In genomic region chr16:89473791-89474414, GRCh38 we compare ENCODE assay signal across 9 cellular contexts. TPM values are rescaled to one million over a fixed set of nuclear protein-coding genes. Genes with fewer than 3 reads are reported as not detected.
DNase-seq lines count a peak whose midpoint lies in the region; ATAC-seq lines count a peak whose summit lies in the region.
"Had no signal": no experiment of that assay in that cellular context is flagged by ENCODE, and none has a peak within 500 bp of the region (broad histone marks: within the 10 kb centered on the region; RNA-seq: fewer than 3 reads in every experiment).

No MANE protein-coding gene starts in this region.

- peak; percentile 39 for ATAC-seq in activated T-helper 17 cell treated with anti-CD3 and anti-CD28 coated beads, Interleukin-2, amount 50 U/mL, for 72 hours (replicated peaks)

- H3K4me1 Mint-ChIP-seq in activated naive CD4-positive, alpha-beta T cell treated with anti-CD3 and anti-CD28 coated beads, Interleukin-2, amount 50 U/mL, for 24 hours = peaks cover 95% of the 10 kb centered on the region
- H3K4me1 Mint-ChIP-seq in activated T-helper 17 cell treated with anti-CD3 and anti-CD28 coated beads, Interleukin-2, amount 50 U/mL, for 72 hours = peaks cover 53% of the 10 kb centered on the region

- no peak for DNase-seq in activated naive CD4-positive, alpha-beta T cell treated with anti-CD3 and anti-CD28 coated beads, Interleukin-2, amount 50 U/mL, for 16 hours
- DNase-seq in head of caudate nucleus (peak in 24 of 42 donors; percentile 12 to 69 (median 39)), NCI-H510A treated with DMSO at 0.1 percent for 48 hours (lab: John Stamatoyannopoulos, UW) (no peak), putamen (ENCODE audit: low spot score) (no peak), GDM1 (lab: John Stamatoyannopoulos, UW) (no peak)
- DNase-seq in activated effector memory CD4-positive, alpha-beta T cell treated with Interleukin-2 at 50 U/mL for 16 hours = no peak
- DNase-seq: NCI-H1694 had no signal

- no peaks in the 10 kb centered on the region for H3K9me3 Mint-ChIP-seq in activated naive CD4-positive, alpha-beta T cell treated with anti-CD3 and anti-CD28 coated beads, Interleukin-2, amount 50 U/mL, for 24 hours
- no peaks in the 10 kb centered on the region for H3K9me3 Mint-ChIP-seq in activated T-helper 17 cell treated with anti-CD3 and anti-CD28 coated beads, Interleukin-2, amount 50 U/mL, for 72 hours

- peak overlapping the region; percentile 35 for H3K27ac Mint-ChIP-seq in activated naive CD4-positive, alpha-beta T cell treated with anti-CD3 and anti-CD28 coated beads, Interleukin-2, amount 50 U/mL, for 24 hours
- H3K27ac Mint-ChIP-seq in activated T-helper 17 cell treated with anti-CD3 and anti-CD28 coated beads, Interleukin-2, amount 50 U/mL, for 72 hours = peak overlapping the region; percentile 20

- intact Hi-C loops in head of caudate nucleus (cut with DNase I) = no loop called here

- peak overlapping the region; percentile 68 for H3K4me3 Mint-ChIP-seq in activated naive CD4-positive, alpha-beta T cell treated with anti-CD3 and anti-CD28 coated beads, Interleukin-2, amount 50 U/mL, for 24 hours
- peak overlapping the region; percentile 35 for H3K4me3 Mint-ChIP-seq in activated T-helper 17 cell treated with anti-CD3 and anti-CD28 coated beads, Interleukin-2, amount 50 U/mL, for 72 hours

- H3K36me3 Mint-ChIP-seq in activated naive CD4-positive, alpha-beta T cell treated with anti-CD3 and anti-CD28 coated beads, Interleukin-2, amount 50 U/mL, for 24 hours = peaks cover 3% of the 10 kb centered on the region
- H3K36me3 Mint-ChIP-seq in activated T-helper 17 cell treated with anti-CD3 and anti-CD28 coated beads, Interleukin-2, amount 50 U/mL, for 72 hours (ENCODE audit: low read depth) = peaks cover 23% of the 10 kb centered on the region

- H3K27me3 Mint-ChIP-seq in activated naive CD4-positive, alpha-beta T cell treated with anti-CD3 and anti-CD28 coated beads, Interleukin-2, amount 50 U/mL, for 24 hours = no peaks in the 10 kb centered on the region
- no peaks in the 10 kb centered on the region for H3K27me3 Mint-ChIP-seq in activated T-helper 17 cell treated with anti-CD3 and anti-CD28 coated beads, Interleukin-2, amount 50 U/mL, for 72 hours

RNA-seq across cellular contexts. Expression of gene ANKRD11, which starts 16.5 kb away (rescaled TPM):
- 100 to 1,000 TPM; 166 to 178 TPM for total RNA-seq in activated T-helper 17 cell treated with anti-CD3 and anti-CD28 coated beads, Interleukin-2, amount 50 U/mL, for 72 hours

RNA-seq across cellular contexts. Expression of gene SPG7, which starts 34.3 kb away (rescaled TPM):
- total RNA-seq in activated T-helper 17 cell treated with anti-CD3 and anti-CD28 coated beads, Interleukin-2, amount 50 U/mL, for 72 hours = 100 to 1,000 TPM; 115 to 135 TPM

Comparison
In these comparisons a context has a peak if more than half of its experiments do, and no peak if none do; other contexts are left out.
1. DNase-seq: peak in head of caudate nucleus (24 of 42); none in activated naive CD4-positive, alpha-beta T cell treated with anti-CD3 and anti-CD28 coated beads, Interleukin-2, amount 50 U/mL, for 16 hours (single experiment), NCI-H510A treated with DMSO at 0.1 percent for 48 hours (single experiment), putamen (single experiment), GDM1 (single experiment) and activated effector memory CD4-positive, alpha-beta T cell treated with Interleukin-2 at 50 U/mL for 16 hours (single experiment).